In the genomic region with DNA sequence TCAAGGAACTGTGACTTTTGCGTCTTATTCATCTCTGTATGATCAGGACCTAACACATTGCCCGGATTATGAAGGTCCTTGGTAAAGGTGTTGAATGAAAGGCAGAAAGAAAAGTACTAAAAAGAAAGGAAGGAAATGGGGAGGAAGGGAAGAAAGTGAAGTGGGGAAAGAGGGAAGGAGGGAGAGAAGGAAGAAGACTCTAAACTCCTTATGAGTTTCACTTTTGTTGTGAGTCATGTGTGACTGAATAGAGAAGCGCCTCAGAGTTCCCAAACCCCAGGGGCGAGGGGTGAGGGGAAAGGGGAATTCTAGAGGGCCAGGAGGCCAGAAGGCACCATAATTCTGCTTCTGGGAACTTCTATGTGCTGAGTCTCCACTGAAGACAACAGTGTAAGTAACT, we compare ENCODE assay signal across 21 cellular contexts. TPM values are rescaled to one million over a fixed set of nuclear protein-coding genes. Genes with fewer than 3 reads are reported as not detected.
A peak's percentile ranks its signal among the peaks of the same experiment; 100 is the strongest.
DNase-seq lines count a peak whose midpoint lies in the region; ATAC-seq and TF ChIP-seq lines count a peak whose summit lies in the region.
"Had no signal": no experiment of that assay in that cellular context is flagged by ENCODE, and none has a peak within 500 bp of the region (broad histone marks: within the 10 kb centered on the region; RNA-seq: fewer than 3 reads in every experiment).

No MANE protein-coding gene starts in this region.

- no peaks in the 10 kb centered on the region for H3K4me1 ChIP-seq in suprapubic skin
- H3K4me1 ChIP-seq: upper lobe of right lung had no signal

- TF ChIP-seq CTCF in fibroblast of mammary gland (conservative IDR thresholded peaks at IDR 0.05; ENCODE audit: control insufficient read depth, insufficient read depth, low read depth, low read length) (no peak), suprapubic skin (IDR thresholded peaks at IDR 0.05) (no peak)

- no peak overlapping the region for H3K27ac Mint-ChIP-seq in activated CD4-positive, alpha-beta T cell treated with anti-CD3 and anti-CD28 coated beads, Interleukin-2, amount 10 ng/mL, durations not matched to agents 24 days and 14 days
- no peak overlapping the region for H3K27ac Mint-ChIP-seq in activated CD4-positive, alpha-beta T cell treated with anti-CD3 and anti-CD28 coated beads for 36 hours
- H3K27ac Mint-ChIP-seq: brain; CD8-positive, alpha-beta T cell; nephron; stimulated activated memory B cell treated with anti-CD40 and anti-IgM and Interleukin-4, amounts not matched to agents 10 μg/mL and 1 μg/mL and 100 μg/mL, for 72 hours had no signal

- POLR2A ChIA-PET in activated CD4-positive, alpha-beta T cell treated with anti-CD3 and anti-CD28 coated beads for 36 hours (lab: Charles Lee): no interaction called here

- intact Hi-C loops in activated CD4-positive, alpha-beta T cell treated with anti-CD3 and anti-CD28 coated beads, Interleukin-2, amount 10 ng/mL, durations not matched to agents 24 days and 14 days (cut with micrococcal nuclease): no loop called here
- intact Hi-C loops in activated CD4-positive, alpha-beta T cell treated with anti-CD3 and anti-CD28 coated beads for 36 hours (cut with DNase I, micrococcal nuclease): no loop called here

- H3K9me3 Mint-ChIP-seq in activated CD4-positive, alpha-beta T cell treated with anti-CD3 and anti-CD28 coated beads, Interleukin-2, amount 10 ng/mL, durations not matched to agents 24 days and 14 days: no peaks in the 10 kb centered on the region
- no peaks in the 10 kb centered on the region for H3K9me3 Mint-ChIP-seq in activated CD4-positive, alpha-beta T cell treated with anti-CD3 and anti-CD28 coated beads for 36 hours (ENCODE audit: low read depth)
- H3K9me3 Mint-ChIP-seq: brain; CD8-positive, alpha-beta T cell; nephron; stimulated activated memory B cell treated with anti-CD40 and anti-IgM and Interleukin-4, amounts not matched to agents 10 μg/mL and 1 μg/mL and 100 μg/mL, for 72 hours had no signal

- ATAC-seq in activated CD4-positive, alpha-beta T cell treated with anti-CD3 and anti-CD28 coated beads for 36 hours: no peak
- ATAC-seq: CD8-positive, alpha-beta T cell; stimulated activated memory B cell treated with anti-CD40 and anti-IgM and Interleukin-4, amounts not matched to agents 10 μg/mL and 1 μg/mL and 100 μg/mL, for 72 hours; upper lobe of right lung had no signal

- H3K9me3 ChIP-seq in suprapubic skin: no peaks in the 10 kb centered on the region
- H3K9me3 ChIP-seq: sigmoid colon, upper lobe of right lung had no signal

- no peak overlapping the region for H3K4me3 Mint-ChIP-seq in activated CD4-positive, alpha-beta T cell treated with anti-CD3 and anti-CD28 coated beads, Interleukin-2, amount 10 ng/mL, durations not matched to agents 24 days and 14 days
- no peak overlapping the region for H3K4me3 Mint-ChIP-seq in activated CD4-positive, alpha-beta T cell treated with anti-CD3 and anti-CD28 coated beads for 36 hours
- H3K4me3 Mint-ChIP-seq: brain; CD8-positive, alpha-beta T cell; nephron; stimulated activated memory B cell treated with anti-CD40 and anti-IgM and Interleukin-4, amounts not matched to agents 10 μg/mL and 1 μg/mL and 100 μg/mL, for 72 hours had no signal

- TF ChIP-seq EP300 in suprapubic skin (IDR thresholded peaks at IDR 0.05): no peak

- WGBS in suprapubic skin: 72% methylated on average over 4 of the region's 4 CpGs

- no peaks in the 10 kb centered on the region for H3K36me3 ChIP-seq in suprapubic skin
- H3K36me3 ChIP-seq: sigmoid colon, upper lobe of right lung had no signal

- H3K4me3 ChIP-seq in fibroblast of mammary gland (ENCODE audit: control insufficient read depth, low read depth, low read length): no peak overlapping the region
- no peak overlapping the region for H3K4me3 ChIP-seq in suprapubic skin
- H3K4me3 ChIP-seq: lung, sigmoid colon, upper lobe of right lung had no signal

- H3K36me3 Mint-ChIP-seq in activated CD4-positive, alpha-beta T cell treated with anti-CD3 and anti-CD28 coated beads, Interleukin-2, amount 10 ng/mL, durations not matched to agents 24 days and 14 days (ENCODE audit: low read depth): no peaks in the 10 kb centered on the region
- H3K36me3 Mint-ChIP-seq in activated CD4-positive, alpha-beta T cell treated with anti-CD3 and anti-CD28 coated beads for 36 hours (ENCODE audit: low read depth): no peaks in the 10 kb centered on the region
- H3K36me3 Mint-ChIP-seq: brain; CD8-positive, alpha-beta T cell; stimulated activated memory B cell treated with anti-CD40 and anti-IgM and Interleukin-4, amounts not matched to agents 10 μg/mL and 1 μg/mL and 100 μg/mL, for 72 hours had no signal

- CTCF ChIA-PET in activated CD4-positive, alpha-beta T cell treated with anti-CD3 and anti-CD28 coated beads for 36 hours (lab: Charles Lee): no interaction called here

- no peak for TF ChIP-seq POLR2A in suprapubic skin (IDR thresholded peaks at IDR 0.05)

- peaks cover 3% of the 10 kb centered on the region for H3K4me1 Mint-ChIP-seq in activated CD4-positive, alpha-beta T cell treated with anti-CD3 and anti-CD28 coated beads, Interleukin-2, amount 10 ng/mL, durations not matched to agents 24 days and 14 days
- peaks cover 4% of the 10 kb centered on the region for H3K4me1 Mint-ChIP-seq in activated CD4-positive, alpha-beta T cell treated with anti-CD3 and anti-CD28 coated beads for 36 hours
- H3K4me1 Mint-ChIP-seq: brain, nephron had no signal

- H3K27ac ChIP-seq in suprapubic skin: no peak overlapping the region
- H3K27ac ChIP-seq: sigmoid colon, upper lobe of right lung had no signal

- no peaks in the 10 kb centered on the region for H3K27me3 ChIP-seq in suprapubic skin
- H3K27me3 ChIP-seq: sigmoid colon, upper lobe of right lung had no signal

- peaks cover 25% of the 10 kb centered on the region for H3K27me3 Mint-ChIP-seq in activated CD4-positive, alpha-beta T cell treated with anti-CD3 and anti-CD28 coated beads, Interleukin-2, amount 10 ng/mL, durations not matched to agents 24 days and 14 days
- H3K27me3 Mint-ChIP-seq in activated CD4-positive, alpha-beta T cell treated with anti-CD3 and anti-CD28 coated beads for 36 hours: peaks cover 13% of the 10 kb centered on the region

- DNase-seq in activated CD4-positive, alpha-beta T cell treated with anti-CD3 and anti-CD28 coated beads, Interleukin-2, amount 10 ng/mL, durations not matched to agents 24 days and 14 days: peak; percentile 40
- DNase-seq in activated CD4-positive, alpha-beta T cell treated with anti-CD3 and anti-CD28 coated beads for 36 hours: no peak
- DNase-seq in MV-4-11 (lab: John Stamatoyannopoulos, UW) (peak; percentile 15), fibroblast of mammary gland (ENCODE audit: low read depth) (peak; percentile 22), stromal cell of bone marrow (ENCODE audit: low read depth) (peak; percentile 27), SW 1271 (lab: John Stamatoyannopoulos, UW) (no peak), NCI-H1436 treated with DMSO at 0.1 percent for 48 hours (lab: John Stamatoyannopoulos, UW) (no peak), suprapubic skin (ENCODE audit: low spot score in 2 of 2) (no peak)
- DNase-seq: 8988T; activated CD8-positive, alpha-beta memory T cell treated with anti-CD3 and anti-CD28 coated beads for 24 hours; activated gamma-delta T cell; CD8-positive, alpha-beta T cell; effector memory CD4-positive, alpha-beta T cell; GDM1; NCI-H1092; sigmoid colon; upper lobe of right lung had no signal

RNA-seq across cellular contexts. Expression of gene OSBPL6, which starts 30.9 kb away (rescaled TPM):
- total RNA-seq in activated CD4-positive, alpha-beta T cell treated with anti-CD3 and anti-CD28 coated beads, Interleukin-2, amount 10 ng/mL, durations not matched to agents 24 days and 14 days: 1.1 and 1.5 TPM in 2 replicates
- total RNA-seq in activated CD4-positive, alpha-beta T cell treated with anti-CD3 and anti-CD28 coated beads for 36 hours: 1 to 10 TPM; 2.5 to 3.3 TPM
- total RNA-seq in suprapubic skin: 10 to 100 TPM; 19.5 to 30.9 (median 23.9) TPM

RNA-seq across cellular contexts. Expression of gene RBM45, which starts 51.2 kb away (rescaled TPM):
- total RNA-seq in activated CD4-positive, alpha-beta T cell treated with anti-CD3 and anti-CD28 coated beads, Interleukin-2, amount 10 ng/mL, durations not matched to agents 24 days and 14 days: 16.8 and 22.8 TPM in 2 replicates
- 10 to 100 TPM in 1 of 2 experiments, 1 to 10 TPM in 1; 10.0 to 12.9 TPM for total RNA-seq in activated CD4-positive, alpha-beta T cell treated with anti-CD3 and anti-CD28 coated beads for 36 hours
- 10 to 100 TPM in 2 of 4 donors, 1 to 10 TPM in 2; 7.0 to 11.7 (median 10.5) TPM for total RNA-seq in suprapubic skin

Comparison
In these comparisons a context has a peak if more than half of its experiments do, and no peak if none do; other contexts are left out.
1. DNase-seq: peak in activated CD4-positive, alpha-beta T cell treated with anti-CD3 and anti-CD28 coated beads, Interleukin-2, amount 10 ng/mL, durations not matched to agents 24 days and 14 days (single experiment), MV-4-11 (single experiment), fibroblast of mammary gland (single experiment) and stromal cell of bone marrow (single experiment); none in activated CD4-positive, alpha-beta T cell treated with anti-CD3 and anti-CD28 coated beads for 36 hours (single experiment), SW 1271 (0 of 2), NCI-H1436 treated with DMSO at 0.1 percent for 48 hours (single experiment) and suprapubic skin (0 of 2).